ENCODE assay signal across 25 cellular contexts in the genomic region with DNA sequence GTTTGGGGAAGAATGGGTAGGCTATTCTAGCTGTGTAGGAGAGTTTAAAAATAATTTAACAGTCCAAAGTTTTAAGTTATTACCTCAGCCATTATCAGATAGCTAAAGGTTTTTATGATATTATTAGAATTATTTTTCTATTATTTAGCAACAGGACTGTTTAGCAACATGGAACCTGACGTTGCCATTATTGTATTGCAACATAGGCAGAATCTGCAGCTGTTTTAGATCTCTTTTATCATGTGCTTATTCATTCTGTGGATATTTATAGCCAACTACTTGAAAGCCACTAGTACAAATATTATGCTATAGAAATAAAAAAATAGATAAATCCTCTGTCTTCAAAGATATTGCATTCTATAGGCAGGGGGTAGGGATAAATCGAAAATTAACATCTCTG.
"Had no signal": no experiment of that assay in that cellular context is flagged by ENCODE, and none has a peak within 500 bp of the region (broad histone marks: within the 10 kb centered on the region; RNA-seq: fewer than 3 reads in every experiment).

No MANE protein-coding gene starts in this region.

- H3K27me3 ChIP-seq: dorsolateral prefrontal cortex, right atrium auricular region, sigmoid colon, spleen, suprapubic skin, transverse colon, upper lobe of right lung, uterus had no signal

- ATAC-seq: esophagus mucosa; left ventricle myocardium superior; lower lobe of right lung; mucosa of descending colon; naive thymus-derived CD4-positive, alpha-beta T cell; stimulated activated naive CD8-positive, alpha-beta T cell treated with anti-CD3 and anti-CD28 coated beads, Interleukin-15, amount 100 ng/mL, for 72 hours; upper lobe of right lung had no signal

- H3K4me1 ChIP-seq: lower lobe of right lung, prostate gland, right atrium auricular region, sigmoid colon, spleen, suprapubic skin, transverse colon, upper lobe of right lung, uterus had no signal

- H3K27ac ChIP-seq: dorsolateral prefrontal cortex, lower lobe of right lung, prostate gland, right atrium auricular region, sigmoid colon, skin epidermis, spleen, suprapubic skin, transverse colon, upper lobe of right lung, uterus had no signal

- H3K9me3 ChIP-seq: lower lobe of right lung, mucosa of descending colon, prostate gland, right atrium auricular region, sigmoid colon, suprapubic skin, transverse colon, upper lobe of right lung, uterus had no signal

- DNase-seq: cerebellar nuclear complex; dorsolateral prefrontal cortex; effector CD4-positive, alpha-beta T cell; left ventricle myocardium superior; lower lobe of right lung; mucosa of descending colon; naive thymus-derived CD4-positive, alpha-beta T cell; nephron progenitor cell; nucleus accumbens; sigmoid colon; spleen; stimulated activated CD8-positive, alpha-beta memory T cell treated with anti-CD3 and anti-CD28 coated beads, Interleukin-4, amount 100 ng/mL, for 48 hours; stimulated activated naive CD4-positive, alpha-beta T cell; stimulated activated naive CD8-positive, alpha-beta T cell treated with anti-CD3 and anti-CD28 coated beads, Interleukin-15, amount 100 ng/mL, for 72 hours; transverse colon; upper lobe of right lung; uterus had no signal

- FAIRE-seq: colon, frontal cortex, keratinocyte had no signal

- H3K4me3 ChIP-seq: dorsolateral prefrontal cortex, lower lobe of right lung, mucosa of descending colon, prostate gland, right atrium auricular region, sigmoid colon, skin epidermis, spleen, suprapubic skin, transverse colon, upper lobe of right lung, uterus had no signal

- H3K36me3 ChIP-seq: lower lobe of right lung, prostate gland, right atrium auricular region, sigmoid colon, spleen, suprapubic skin, transverse colon, upper lobe of right lung, uterus had no signal
